Comparison of ENCODE assay signal across 20 cellular contexts in genomic region chr9:88451160-88451559, GRCh38.
DNase-seq lines count a peak whose midpoint lies in the region; ATAC-seq and TF ChIP-seq lines count a peak whose summit lies in the region.
"Had no signal": no experiment of that assay in that cellular context is flagged by ENCODE, and none has a peak within 500 bp of the region (broad histone marks: within the 10 kb centered on the region; RNA-seq: fewer than 3 reads in every experiment).

No MANE protein-coding gene starts in this region.

- WGBS in mesendoderm (ENCODE audit: extremely low coverage, insufficient coverage, low lambda C conversion rate), result no CpG with 5 or more reads among the region's 5 CpGs

- no peak overlapping the region for H4K5ac ChIP-seq in mesendoderm (ENCODE audit: low read length)

- H3K4me1 Mint-ChIP-seq in natural killer cell (peaks cover 41 to 44% of the 10 kb centered on the region in 2 donors), WTC11 (peaks cover 26% of the 10 kb centered on the region), nephron progenitor cell (no peaks in the 10 kb centered on the region)
- H3K4me1 Mint-ChIP-seq in natural killer cell treated with Interleukin-12 subunit alpha and Interleukin-12 subunit beta and Interleukin-15 and Interleukin-18, amount 100 ng/mL, for 72 hours (ENCODE audit: low read depth in 2 of 2), result peaks cover 27 to 36% of the 10 kb centered on the region in 2 donors
- peaks cover 24 to 26% of the 10 kb centered on the region in 2 donors for H3K4me1 Mint-ChIP-seq in effector memory CD8-positive, alpha-beta T cell (ENCODE audit: low read depth in 2 of 2)

- H3K36me3 Mint-ChIP-seq in natural killer cell, result no peaks in the 10 kb centered on the region
- H3K36me3 Mint-ChIP-seq in natural killer cell treated with Interleukin-12 subunit alpha and Interleukin-12 subunit beta and Interleukin-15 and Interleukin-18, amount 100 ng/mL, for 72 hours, result peaks cover 6% of the 10 kb centered on the region
- H3K36me3 Mint-ChIP-seq in WTC11, result peaks cover 31% of the 10 kb centered on the region
- H3K36me3 Mint-ChIP-seq in effector memory CD8-positive, alpha-beta T cell (ENCODE audit: insufficient read depth), result peaks cover 13% of the 10 kb centered on the region
- peaks cover 76% of the 10 kb centered on the region for H3K36me3 Mint-ChIP-seq in nephron progenitor cell (ENCODE audit: low read depth)

- H3K27me3 Mint-ChIP-seq in natural killer cell (ENCODE audit: low read depth in 2 of 2) (no peaks in the 10 kb centered on the region), WTC11 (ENCODE audit: low read depth) (no peaks in the 10 kb centered on the region), nephron progenitor cell (ENCODE audit: low read depth, poor library complexity) (no peaks in the 10 kb centered on the region)
- no peaks in the 10 kb centered on the region for H3K27me3 Mint-ChIP-seq in natural killer cell treated with Interleukin-12 subunit alpha and Interleukin-12 subunit beta and Interleukin-15 and Interleukin-18, amount 100 ng/mL, for 72 hours
- H3K27me3 Mint-ChIP-seq in effector memory CD8-positive, alpha-beta T cell, result no peaks in the 10 kb centered on the region
- H3K27me3 Mint-ChIP-seq: B cell; CD4-positive, alpha-beta T cell had no signal

- peaks cover 20% of the 10 kb centered on the region for H3K79me2 ChIP-seq in mesendoderm (ENCODE audit: control insufficient read depth, insufficient read depth, low read length)

- H2AK5ac ChIP-seq in mesendoderm (ENCODE audit: low read length), result no peak overlapping the region

- no peak overlapping the region for H2BK5ac ChIP-seq in mesendoderm (ENCODE audit: low read length)

- no peak overlapping the region for H3K4me3 ChIP-seq in mesendoderm (ENCODE audit: low read length)
- H3K4me3 ChIP-seq: A549; BLaER1 treated with 17β-estradiol and CSF1 and Interleukin-3, amounts not matched to agents 10 nM and 100 nM had no signal

- H3K27ac Mint-ChIP-seq in natural killer cell, result peak overlapping the region in 1 of 2 donors; percentile 63
- H3K27ac Mint-ChIP-seq in natural killer cell treated with Interleukin-12 subunit alpha and Interleukin-12 subunit beta and Interleukin-15 and Interleukin-18, amount 100 ng/mL, for 72 hours, result no peak overlapping the region
- peak overlapping the region; percentile 72 for H3K27ac Mint-ChIP-seq in WTC11
- H3K27ac Mint-ChIP-seq in effector memory CD8-positive, alpha-beta T cell, result no peak overlapping the region
- H3K27ac Mint-ChIP-seq in nephron progenitor cell, result peak overlapping the region; percentile 54
- H3K27ac Mint-ChIP-seq: B cell; CD4-positive, alpha-beta T cell; CD8-positive, alpha-beta T cell had no signal

- no peak overlapping the region for H3K9ac ChIP-seq in mesendoderm (ENCODE audit: low read length)
- H3K9ac ChIP-seq: BLaER1 treated with 17β-estradiol and CSF1 and Interleukin-3, amounts not matched to agents 10 nM and 100 nM had no signal

- intact Hi-C loops in natural killer cell (cut with micrococcal nuclease), result no loop called here

- no peak overlapping the region for H2BK120ac ChIP-seq in mesendoderm (ENCODE audit: low read depth, low read length)

- H3K9me3 Mint-ChIP-seq in natural killer cell (no peaks in the 10 kb centered on the region), WTC11 (no peaks in the 10 kb centered on the region), nephron progenitor cell (peaks cover 9% of the 10 kb centered on the region)
- no peaks in the 10 kb centered on the region for H3K9me3 Mint-ChIP-seq in natural killer cell treated with Interleukin-12 subunit alpha and Interleukin-12 subunit beta and Interleukin-15 and Interleukin-18, amount 100 ng/mL, for 72 hours
- H3K9me3 Mint-ChIP-seq in effector memory CD8-positive, alpha-beta T cell, result no peaks in the 10 kb centered on the region

- peaks cover 13% of the 10 kb centered on the region for H3K79me1 ChIP-seq in mesendoderm (ENCODE audit: low read length)

- no peak overlapping the region for H2BK15ac ChIP-seq in mesendoderm (replicated peaks; ENCODE audit: low read depth)

- POLR2A ChIA-PET in WTC11 (lab: Charles Lee), result no interaction called here

- H3K4me2 ChIP-seq in mesendoderm (ENCODE audit: low read length), result no peak overlapping the region
- H3K4me2 ChIP-seq: A549; BLaER1 treated with 17β-estradiol and CSF1 and Interleukin-3, amounts not matched to agents 10 nM and 100 nM had no signal

- no peak overlapping the region for H3K27ac ChIP-seq in mesendoderm (ENCODE audit: low read depth, low read length)
- H3K27ac ChIP-seq: 22Rv1; A549; BLaER1 treated with 17β-estradiol and CSF1 and Interleukin-3, amounts not matched to agents 10 nM and 100 nM; C4-2B had no signal

- CTCF ChIA-PET in WTC11 (lab: Charles Lee), result no interaction called here

- peaks cover 2% of the 10 kb centered on the region for H3K36me3 ChIP-seq in mesendoderm (ENCODE audit: control insufficient read depth, insufficient read depth, low read length)

- H3K4me1 ChIP-seq in mesendoderm (ENCODE audit: control insufficient read depth, low read depth, low read length), result no peaks in the 10 kb centered on the region
- H3K4me1 ChIP-seq: A549, Caco-2 had no signal

- no peak overlapping the region for H3K23ac ChIP-seq in mesendoderm (ENCODE audit: low read length)

- H3K4me3 Mint-ChIP-seq in natural killer cell (no peak overlapping the region), WTC11 (no peak overlapping the region), nephron progenitor cell (no peak overlapping the region)
- no peak overlapping the region for H3K4me3 Mint-ChIP-seq in natural killer cell treated with Interleukin-12 subunit alpha and Interleukin-12 subunit beta and Interleukin-15 and Interleukin-18, amount 100 ng/mL, for 72 hours
- H3K4me3 Mint-ChIP-seq in effector memory CD8-positive, alpha-beta T cell, result no peak overlapping the region
- H3K4me3 Mint-ChIP-seq: B cell; CD4-positive, alpha-beta T cell; CD8-positive, alpha-beta T cell had no signal

- ATAC-seq in natural killer cell (peak; percentile 29 to 52 (median 35)), WTC11 (no peak)
- no peak for ATAC-seq in natural killer cell treated with Interleukin-12 subunit alpha and Interleukin-12 subunit beta and Interleukin-15 and Interleukin-18, amount 100 ng/mL, for 72 hours
- ATAC-seq in effector memory CD8-positive, alpha-beta T cell (replicated peaks), result peak; percentile 54
- ATAC-seq: A549; CD8-positive, alpha-beta T cell had no signal

- no peak overlapping the region for H3K4ac ChIP-seq in mesendoderm (ENCODE audit: low read depth, low read length)

- no peak overlapping the region for H3K56ac ChIP-seq in mesendoderm (ENCODE audit: low read length)

- no peak for DNase-seq in natural killer cell
- no peak for DNase-seq in natural killer cell treated with Interleukin-12 subunit alpha and Interleukin-12 subunit beta and Interleukin-15 and Interleukin-18, amount 100 ng/mL, for 72 hours (ENCODE audit: low spot score)
- DNase-seq in WTC11 (ENCODE audit: low spot score), result no peak
- DNase-seq in effector memory CD8-positive, alpha-beta T cell, result no peak
- no peak for DNase-seq in nephron progenitor cell
- DNase-seq in mesendoderm, result no peak
- no peak for DNase-seq in NCI-H345 treated with DMSO at 0.1 percent for 48 hours (lab: John Stamatoyannopoulos, UW; ENCODE audit: unreplicated experiment)
- no peak for DNase-seq in activated gamma-delta T cell (lab: John Stamatoyannopoulos, UW)
- DNase-seq: AML-193; Caco-2; Calu3; CD4-positive, alpha-beta T cell; CD8-positive, alpha-beta T cell; DMS79 treated with DMSO at 0.1 percent for 48 hours; GF-D8 had no signal

- H3K27me3 ChIP-seq in mesendoderm (ENCODE audit: insufficient read depth, low read length, poor library complexity), result no peaks in the 10 kb centered on the region
- H3K27me3 ChIP-seq: BLaER1 treated with 17β-estradiol and CSF1 and Interleukin-3, amounts not matched to agents 10 nM and 100 nM had no signal

- H4K8ac ChIP-seq in mesendoderm (ENCODE audit: low read depth, low read length), result no peak overlapping the region

- TF ChIP-seq CTCF in natural killer cell (IDR thresholded peaks at IDR 0.05) (no peak), WTC11 (IDR thresholded peaks at IDR 0.05) (no peak), nephron progenitor cell (IDR thresholded peaks at IDR 0.05) (no peak)

- H3K18ac ChIP-seq in mesendoderm (ENCODE audit: low read length), result no peak overlapping the region

TF ChIP-seq in WTC11, 78 proteins besides CTCF, POLR2A, EP300 and RAD21 (continues in another document):
- TF ChIP-seq AFF4 (CRISPR knock-in tag; IDR thresholded peaks at IDR 0.05; ENCODE audit: borderline replicate concordance), result no peak

Comparison
In these comparisons a context has a peak if more than half of its experiments do, and no peak if none do; other contexts are left out.
1. ATAC-seq: peak in natural killer cell (3 of 3) and effector memory CD8-positive, alpha-beta T cell (single experiment); none in natural killer cell treated with Interleukin-12 subunit alpha and Interleukin-12 subunit beta and Interleukin-15 and Interleukin-18, amount 100 ng/mL, for 72 hours (0 of 2) and WTC11 (single experiment).
2. H3K27ac Mint-ChIP-seq: peak in WTC11 (single experiment) and nephron progenitor cell (single experiment); none in natural killer cell treated with Interleukin-12 subunit alpha and Interleukin-12 subunit beta and Interleukin-15 and Interleukin-18, amount 100 ng/mL, for 72 hours (0 of 2) and effector memory CD8-positive, alpha-beta T cell (0 of 2).